ENCODE assay signal across 27 cellular contexts in genomic region chr13:97011446-97012131, GRCh38. TPM values are rescaled to one million over a fixed set of nuclear protein-coding genes. Genes with fewer than 3 reads are reported as not detected.
"Had no signal": no experiment of that assay in that cellular context is flagged by ENCODE, and none has a peak within 500 bp of the region (broad histone marks: within the 10 kb centered on the region; RNA-seq: fewer than 3 reads in every experiment).

No MANE protein-coding gene starts in this region.

- H3K9me3 ChIP-seq: breast epithelium, colonic mucosa had no signal

- H3K9me3 Mint-ChIP-seq: activated CD4-positive, alpha-beta memory T cell treated with anti-CD3 and anti-CD28 coated beads for 36 hours; activated CD4-positive, alpha-beta T cell treated with anti-CD3 and anti-CD28 coated beads, Interleukin-2, amount 10 ng/mL, durations not matched to agents 7 days and 5 days; activated naive CD4-positive, alpha-beta T cell treated with anti-CD3 and anti-CD28 coated beads, Interleukin-2, amount 10 ng/mL, durations not matched to agents 7 days and 5 days; activated T-helper 2 cell treated with anti-CD3 and anti-CD28 coated beads, Interferon-gamma antibody, Interleukin-2, Interleukin-4, amounts not matched to agents 10 μg/mL and 5 μg/mL and 100 μg/mL, durations not matched to agents 14 hours and 24 hours and 36 hours had no signal

- H3K36me3 ChIP-seq: breast epithelium, colonic mucosa had no signal

- H3K4me3 ChIP-seq: breast epithelium, colonic mucosa, SK-N-MC had no signal

- H3K4me1 ChIP-seq: breast epithelium, colonic mucosa had no signal

- H3K36me3 Mint-ChIP-seq: activated CD4-positive, alpha-beta memory T cell treated with anti-CD3 and anti-CD28 coated beads for 36 hours; activated naive CD4-positive, alpha-beta T cell treated with anti-CD3 and anti-CD28 coated beads, Interleukin-2, amount 10 ng/mL, durations not matched to agents 7 days and 5 days; activated naive CD8-positive, alpha-beta T cell treated with anti-CD3 and anti-CD28 coated beads for 36 hours had no signal

- H3K4me3 Mint-ChIP-seq: activated CD4-positive, alpha-beta memory T cell treated with anti-CD3 and anti-CD28 coated beads for 36 hours; activated CD4-positive, alpha-beta T cell treated with anti-CD3 and anti-CD28 coated beads, Interleukin-2, amount 10 ng/mL, durations not matched to agents 7 days and 5 days; activated naive CD4-positive, alpha-beta T cell treated with anti-CD3 and anti-CD28 coated beads, Interleukin-2, amount 10 ng/mL, durations not matched to agents 7 days and 5 days; activated naive CD8-positive, alpha-beta T cell treated with anti-CD3 and anti-CD28 coated beads for 36 hours; activated T-cell treated with anti-CD3 and anti-CD28 coated beads, Interleukin-2, amount 50 U/mL, for 72 hours had no signal

- H3K27me3 ChIP-seq: breast epithelium, colonic mucosa had no signal

- ATAC-seq: activated T-cell treated with anti-CD3 and anti-CD28 coated beads, Interleukin-2, amount 50 U/mL, for 72 hours; Right ventricle myocardium inferior had no signal

- DNase-seq: activated CD4-positive, alpha-beta memory T cell treated with anti-CD3 and anti-CD28 coated beads for 36 hours; activated CD4-positive, alpha-beta T cell treated with anti-CD3 and anti-CD28 coated beads, Interleukin-2, amount 10 ng/mL, durations not matched to agents 7 days and 5 days; activated CD4-positive, CD25-positive, alpha-beta regulatory T cell; activated CD8-positive, alpha-beta memory T cell treated with anti-CD3 and anti-CD28 coated beads for 24 hours; activated gamma-delta T cell treated with Interleukin-2 at 50 U/mL for 16 hours; activated naive CD4-positive, alpha-beta T cell treated with anti-CD3 and anti-CD28 coated beads, Interleukin-2, amount 10 ng/mL, durations not matched to agents 7 days and 5 days; activated naive CD8-positive, alpha-beta T cell treated with anti-CD3 and anti-CD28 coated beads for 36 hours; activated T-cell treated with anti-CD3 and anti-CD28 coated beads, Interleukin-2, amount 50 U/mL, for 72 hours; caudate nucleus; colonic mucosa; Kasumi-1; KBM-7; NCI-H1105 treated with DMSO at 0.1 percent for 48 hours; NCI-H1694 treated with DMSO at 0.1 percent for 48 hours; NCI-H2029 treated with DMSO at 0.1 percent for 48 hours; NCI-H2171; NCI-H2227 treated with DMSO at 0.1 percent for 48 hours; NCI-H510A; NCI-H526 treated with DMSO at 0.1 percent for 48 hours; T-helper 1 cell had no signal

- H3K27ac ChIP-seq: breast epithelium, colonic mucosa, SK-N-MC, VCaP had no signal

RNA-seq across cellular contexts. Expression of gene OXGR1, which starts 17.3 kb away (rescaled TPM):
- total RNA-seq: activated CD4-positive, alpha-beta memory T cell treated with anti-CD3 and anti-CD28 coated beads for 36 hours; activated CD4-positive, alpha-beta T cell treated with anti-CD3 and anti-CD28 coated beads, Interleukin-2, amount 10 ng/mL, durations not matched to agents 7 days and 5 days; activated naive CD8-positive, alpha-beta T cell treated with anti-CD3 and anti-CD28 coated beads for 36 hours; activated T-cell treated with anti-CD3 and anti-CD28 coated beads, Interleukin-2, amount 50 U/mL, for 72 hours; activated T-helper 2 cell treated with anti-CD3 and anti-CD28 coated beads, Interferon-gamma antibody, Interleukin-2, Interleukin-4, amounts not matched to agents 10 μg/mL and 5 μg/mL and 100 μg/mL, durations not matched to agents 14 hours and 24 hours and 36 hours; OCI-LY7; Right ventricle myocardium inferior; T-helper 2 cell treated with Interferon-gamma antibody and Interleukin-4, amounts not matched to agents 100 ng/mL and 5 ng/mL, for 36 hours had no signal
